ENCODE assay signal across 8 cellular contexts in genomic region chr7:129607471-129608120, GRCh38. TPM values are rescaled to one million over a fixed set of nuclear protein-coding genes. Genes with fewer than 3 reads are reported as not detected.
A peak's percentile ranks its signal among the peaks of the same experiment; 100 is the strongest.
DNase-seq lines count a peak whose midpoint lies in the region; ATAC-seq, FAIRE-seq and TF ChIP-seq lines count a peak whose summit lies in the region.

No MANE protein-coding gene starts in this region.

- TF ChIP-seq RAD21 in GM12878 (IDR thresholded peaks at IDR 0.05; ENCODE audit: insufficient read depth, low read depth, low read length) = peak; percentile 51

- H3F3A ChIP-seq in GM23248 (ENCODE audit: insufficient read depth) = no peaks in the 10 kb centered on the region

- peak; percentile 22; the same call in 2 of the 3 replicates for ATAC-seq in GM12878
- no peak for ATAC-seq in naive thymus-derived CD8-positive, alpha-beta T cell

- H3K36me3 Mint-ChIP-seq in naive thymus-derived CD8-positive, alpha-beta T cell = peaks cover 0 to 9% (median 5%) of the 10 kb centered on the region in 3 donors

- peak; percentile 70 for TF ChIP-seq CTCF in BJ (IDR thresholded peaks at IDR 0.05; ENCODE audit: insufficient read depth, low read depth, low read length)
- TF ChIP-seq CTCF in GM12878 (IDR thresholded peaks at IDR 0.05 in 2 of 3, conservative IDR thresholded peaks at IDR 0.05 in 1 of 3; ENCODE audit: control insufficient read depth in 2 of 3, extremely low read depth in 1 of 3, insufficient read depth in 1 of 3, low read depth in 3 of 3, low read length in 3 of 3) = peak; percentile 39 to 60 (median 60)

- POLR2A ChIA-PET in BJ (lab: Charles Lee) (interaction anchor here (0.7 kb wide), 1 partner anchor 138 kb away, joined by 3 read pairs; no protein-coding TSS in a partner anchor), GM12878 (lab: Charles Lee) (interaction anchor here (0.6 to 1.0 kb wide), 2 partner anchors 11 to 31 kb away, joined by 3 read pairs; no protein-coding TSS in a partner anchor)
- POLR2A ChIA-PET in naive thymus-derived CD8-positive, alpha-beta T cell (lab: Charles Lee) = no interaction called here

- H3K79me2 ChIP-seq in GM23248 (ENCODE audit: insufficient read depth) = peaks cover 27% of the 10 kb centered on the region
- H3K79me2 ChIP-seq in GM12878 (ENCODE audit: control insufficient read depth, insufficient read depth, low read length) = peaks cover 26% of the 10 kb centered on the region

- WGBS in GM23248 (ENCODE audit: low coverage in 1 of 2, low lambda C conversion rate in 2 of 2, missing lambda C conversion rate in 2 of 2), 2 experiments = 70 to 73% methylated on average over 7 of the region's 7 CpGs
- WGBS in GM12878 (ENCODE audit: insufficient coverage, insufficient replicate concordance, low lambda C conversion rate, missing lambda C conversion rate) = 62% methylated on average over 7 of the region's 7 CpGs

- intact Hi-C loops in GM12878 (cut with micrococcal nuclease; ENCODE audit: unreplicated experiment) = loop anchor here (5.0 kb wide), 1 partner anchor 115 kb away; no protein-coding TSS in a partner anchor

- SMC1A ChIA-PET in GM12878 (lab: Charles Lee; ENCODE audit: uncharacterized antibody, unreplicated experiment) = interaction anchor here (0.5 to 1.3 kb wide), 7 partner anchors 23 to 1073 kb away, joined by 3 to 5 read pairs (median 3); no protein-coding TSS in a partner anchor

- no peak overlapping the region for H3K4me3 Mint-ChIP-seq in naive thymus-derived CD8-positive, alpha-beta T cell

- H3K27ac Mint-ChIP-seq in naive thymus-derived CD8-positive, alpha-beta T cell = peak overlapping the region in 7 of 10 donors; percentile 19 to 78 (median 58)

- H2AFZ ChIP-seq in GM23248 (no peak overlapping the region), GM12878 (ENCODE audit: control insufficient read depth, low read depth, low read length) (no peak overlapping the region)

- RAD21 ChIA-PET in GM12878 (lab: Charles Lee; ENCODE audit: unreplicated experiment) = interaction anchor here (0.7 to 1.1 kb wide), 5 partner anchors 30 to 264 kb away, joined by 3 to 6 read pairs (median 4); no protein-coding TSS in a partner anchor

- DNase-seq in BJ (ENCODE audit: low read depth) (no peak), GM23248 (peak; percentile 62), RPMI7951 (ENCODE audit: low read depth) (peak; percentile 42), GM12878 (ENCODE audit: low read depth, low spot score) (no peak), NCI-H128 (lab: John Stamatoyannopoulos, UW; ENCODE audit: unreplicated experiment) (no peak), NCI-H1092 (lab: John Stamatoyannopoulos, UW) (no peak), NCI-H2171 (lab: John Stamatoyannopoulos, UW) (no peak)
- peak in 7 of 10 donors; percentile 9 to 43 (median 34) for DNase-seq in naive thymus-derived CD8-positive, alpha-beta T cell

- CTCF ChIA-PET in BJ (lab: Yijun Ruan, JAX) (interaction anchor here (0.6 to 2.2 kb wide), 12 partner anchors 10 to 245 kb away, joined by 3 to 16 read pairs (median 4); no protein-coding TSS in a partner anchor), GM12878 (lab: Yijun Ruan, JAX) (interaction anchor here (0.5 to 4.2 kb wide), 19 partner anchors 9 to 781 kb away, joined by 3 to 15 read pairs (median 3); no protein-coding TSS in a partner anchor)

- H3K4me2 ChIP-seq in GM23248 (ENCODE audit: unreplicated experiment) (no peak overlapping the region), GM12878 (ENCODE audit: control insufficient read depth, insufficient read depth) (no peak overlapping the region)

- no peak overlapping the region for H3K27ac ChIP-seq in GM23248
- H3K27ac ChIP-seq in GM12878 (ENCODE audit: control insufficient read depth, insufficient read depth) = no peak overlapping the region

- TF ChIP-seq EP300 in GM12878 (IDR thresholded peaks at IDR 0.05; ENCODE audit: borderline replicate concordance in 1 of 2, control insufficient read depth in 1 of 2, low read depth in 2 of 2, low read length in 2 of 2) = no peak

- H3K9ac ChIP-seq in GM23248 = no peak overlapping the region
- no peak overlapping the region for H3K9ac ChIP-seq in GM12878 (ENCODE audit: control insufficient read depth, insufficient read depth, low read length)

- H3K4me1 Mint-ChIP-seq in naive thymus-derived CD8-positive, alpha-beta T cell = peaks cover 16 to 58% (median 36%) of the 10 kb centered on the region in 4 donors

- H3K4me3 ChIP-seq in BJ (ENCODE audit: low read depth, low read length) (no peak overlapping the region), GM23248 (no peak overlapping the region), GM12878 (no peak overlapping the region)

- H3K27me3 Mint-ChIP-seq in naive thymus-derived CD8-positive, alpha-beta T cell = no peaks in the 10 kb centered on the region

- no TSS peak for BruUV-seq in GM12878 (replicated peaks; lab: Mats Ljungman, UMichigan)

- no peaks in the 10 kb centered on the region for H3K9me2 ChIP-seq in GM23248 (ENCODE audit: insufficient read depth)

- no peak for TF ChIP-seq POLR2A in GM12878 (IDR thresholded peaks at IDR 0.05; ENCODE audit: low read depth, low read length)

- H3K4me1 ChIP-seq in GM23248 (ENCODE audit: insufficient read depth) (peaks cover 6% of the 10 kb centered on the region; the same call in 1 of the 2 replicates), GM12878 (ENCODE audit: control insufficient read depth, insufficient read depth, low read length) (peaks cover 14% of the 10 kb centered on the region)

- in situ Hi-C loops in GM23248 (cut with MboI) = no loop called here
- in situ Hi-C loops in GM12878 (cut with MboI) = no loop called here

- FAIRE-seq in GM12878 (lab: Jason Lieb, UNC) = no peak

- no peaks in the 10 kb centered on the region for H3K27me3 ChIP-seq in BJ (ENCODE audit: control insufficient read depth, insufficient read depth, low read length)
- H3K27me3 ChIP-seq in GM23248 (replicated peaks; ENCODE audit: insufficient read depth) = no peaks in the 10 kb centered on the region
- H3K27me3 ChIP-seq in GM12878 (replicated peaks in 1 of 2; ENCODE audit: control insufficient read depth in 2 of 2, insufficient read depth in 2 of 2, low read length in 1 of 2) = no peaks in the 10 kb centered on the region

- H3K9me3 ChIP-seq in GM23248 (ENCODE audit: low read depth) (no peaks in the 10 kb centered on the region), GM12878 (replicated peaks; ENCODE audit: control insufficient read depth, insufficient read depth, low read length) (no peaks in the 10 kb centered on the region)

- no peaks in the 10 kb centered on the region for H3K9me3 Mint-ChIP-seq in naive thymus-derived CD8-positive, alpha-beta T cell

- H4K20me1 ChIP-seq in GM23248 (ENCODE audit: insufficient read depth) (no peaks in the 10 kb centered on the region), GM12878 (ENCODE audit: control insufficient read depth, insufficient read depth) (no peaks in the 10 kb centered on the region)

- H3K36me3 ChIP-seq in BJ (ENCODE audit: control insufficient read depth, insufficient read depth, low read length) (no peaks in the 10 kb centered on the region; the same call in 1 of the 2 replicates), GM23248 (ENCODE audit: low read depth) (no peaks in the 10 kb centered on the region), GM12878 (ENCODE audit: control insufficient read depth in 2 of 2, insufficient read depth in 2 of 2, low read length in 1 of 2) (peaks cover 0 to 10% of the 10 kb centered on the region in 2 experiments; a peak in 2 of 4 replicates)

TF ChIP-seq in GM12878, 131 proteins besides CTCF, POLR2A, EP300 and RAD21 (continues in another document):
- no peak; the same call in 1 of the 2 replicates for TF ChIP-seq SMC3 (IDR thresholded peaks at IDR 0.05; ENCODE audit: borderline replicate concordance, low read length)
- no peak for TF ChIP-seq SKIL (IDR thresholded peaks at IDR 0.05; ENCODE audit: low read depth, poor library complexity, severe bottlenecking)
- TF ChIP-seq SP1 (IDR thresholded peaks at IDR 0.05; ENCODE audit: low read depth, low read length) = no peak
- TF ChIP-seq ZNF24 (IDR thresholded peaks at IDR 0.05) = no peak

RNA-seq across cellular contexts. Expression of gene NRF1, which starts 3.9 kb away (rescaled TPM):
- polyA plus RNA-seq in BJ (2011; rRNA removed) (13.0 and 13.3 TPM in 2 replicates), GM23248 (2016; fragmentation: Nextera tagmentation; extraction: Ambion mirVana) (2.5 and 3.5 TPM in 2 replicates), GM12878 (2011; rRNA removed) (16.7 and 23.1 TPM in 2 replicates), GM12878 (2014; fragmentation: Illumina TruSeq; extraction: Trizol) (14.4 and 14.6 TPM in 2 replicates), GM12878 (2014; fragmentation: Nextera tagmentation; extraction: Ambion mirVana) (1 to 10 TPM; 3.5 TPM), GM12878 (2014; rRNA removed) (17.0 and 17.3 TPM in 2 replicates), GM12878 (2016; fragmentation: Nextera tagmentation; extraction: Ambion mirVana) (10 to 100 TPM in 1 of 2 experiments, 1 to 10 TPM in 1; 8.5 to 10.0 TPM)
- 18.9 and 23.0 TPM in 2 replicates for polyA minus RNA-seq in BJ (2011; rRNA and poly(A)+ RNA removed)
- 7.0 and 11.1 TPM in 2 replicates for total RNA-seq in GM23248 (2014; rRNA removed; shearing (Covaris generic))
- 7.2 and 8.7 TPM in 2 replicates for total RNA-seq in RPMI7951 (2014; rRNA removed; shearing (Covaris generic))
- total RNA-seq in GM12878 (2013; cell fraction: nucleolus; rRNA removed) = 35.2 and 43.8 TPM in 2 replicates
- total RNA-seq in GM12878 (2014; rRNA removed) (11.4 and 12.9 TPM in 2 replicates), GM12878 (2014; rRNA removed; fragmentation: Illumina TruSeq; extraction: Trizol) (14.1 and 15.4 TPM in 2 replicates), GM12878 (2021) (17.4 and 19.8 TPM in 2 replicates)
- polyA plus RNA-seq in GM12878 (2011; ENCODE audit: low read depth) = 4.2 TPM
- polyA plus RNA-seq in GM12878 (2011; cell fraction: cytosol; rRNA removed) = 22.4 and 23.1 TPM in 2 replicates
- polyA plus RNA-seq in GM12878 (2011; cell fraction: nucleus; rRNA removed) = 19.7 and 22.8 TPM in 2 replicates
- 8.1 and 8.7 TPM in 2 replicates for polyA plus RNA-seq in GM12878 (2012)
- polyA minus RNA-seq in GM12878 (2011; rRNA and poly(A)+ RNA removed) = 51.8 and 55.2 TPM in 2 replicates
- polyA minus RNA-seq in GM12878 (2011; cell fraction: cytosol; rRNA and poly(A)+ RNA removed) = 8.6 and 12.0 TPM in 2 replicates
- 23.6 and 38.2 TPM in 2 replicates for polyA minus RNA-seq in GM12878 (2011; cell fraction: nucleus; rRNA and poly(A)+ RNA removed)
- 10 to 100 TPM; 44.3 to 45.0 TPM for total RNA-seq in naive thymus-derived CD8-positive, alpha-beta T cell
- polyA plus RNA-seq in naive thymus-derived CD8-positive, alpha-beta T cell = 10 to 100 TPM; 11.7 to 22.5 (median 19.6) TPM

Comparison
In these comparisons a context has a peak if more than half of its experiments do, and no peak if none do; other contexts are left out.
1. DNase-seq: peak in GM23248 (single experiment), RPMI7951 (single experiment) and naive thymus-derived CD8-positive, alpha-beta T cell (7 of 10); none in BJ (single experiment), GM12878 (single experiment), NCI-H128 (single experiment), NCI-H1092 (single experiment) and NCI-H2171 (single experiment).